Comparison of ENCODE assay signal across 1 cellular context in the genomic region with DNA sequence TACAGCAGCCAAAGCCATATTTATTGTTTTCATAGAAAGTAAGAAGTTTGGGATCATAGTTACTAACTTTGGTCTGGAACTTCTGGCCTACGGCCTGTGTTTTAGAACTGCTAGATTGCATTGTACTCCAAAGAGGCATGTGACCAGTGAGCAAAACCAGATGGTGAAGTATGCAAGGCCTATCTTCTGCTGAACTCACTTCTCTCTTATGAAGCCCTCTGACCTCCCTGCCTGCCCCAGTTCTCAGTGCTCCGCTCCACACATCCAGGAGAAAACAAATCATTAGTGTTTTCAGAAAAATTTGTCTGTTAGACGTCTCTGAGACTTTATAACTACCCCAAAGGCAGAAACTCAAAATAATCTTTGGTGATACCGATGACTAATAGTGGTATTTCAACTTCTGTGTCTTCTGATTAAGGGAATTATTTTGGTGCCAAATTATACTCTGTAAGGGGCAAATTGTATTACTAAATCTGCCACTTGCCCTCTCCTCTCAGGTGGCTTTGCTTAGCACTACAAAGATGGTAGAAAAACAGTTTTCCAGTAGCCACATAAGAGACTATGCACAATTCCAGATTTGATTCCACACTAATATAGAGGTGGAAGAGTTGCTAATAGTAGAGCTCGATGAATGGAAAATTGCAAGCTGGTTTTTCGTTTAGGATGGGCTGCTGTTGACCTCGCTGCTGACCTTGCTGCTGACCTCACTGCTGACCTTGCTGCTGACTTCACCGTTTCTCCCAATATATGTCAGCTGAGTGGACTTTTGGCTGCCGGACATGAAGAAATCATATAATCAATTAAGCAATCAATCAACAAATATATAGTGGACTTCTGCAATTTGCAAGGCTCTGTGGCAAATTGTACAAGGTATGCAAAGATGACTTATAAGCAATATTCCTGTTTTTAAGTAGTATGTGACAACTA.
TF ChIP-seq lines count a peak whose summit lies in the region.

No MANE protein-coding gene starts in this region.

TF ChIP-seq in HepG2, 621 proteins besides CTCF, POLR2A, EP300 and RAD21 (continued from another document):
- TF ChIP-seq, protein P1, sequence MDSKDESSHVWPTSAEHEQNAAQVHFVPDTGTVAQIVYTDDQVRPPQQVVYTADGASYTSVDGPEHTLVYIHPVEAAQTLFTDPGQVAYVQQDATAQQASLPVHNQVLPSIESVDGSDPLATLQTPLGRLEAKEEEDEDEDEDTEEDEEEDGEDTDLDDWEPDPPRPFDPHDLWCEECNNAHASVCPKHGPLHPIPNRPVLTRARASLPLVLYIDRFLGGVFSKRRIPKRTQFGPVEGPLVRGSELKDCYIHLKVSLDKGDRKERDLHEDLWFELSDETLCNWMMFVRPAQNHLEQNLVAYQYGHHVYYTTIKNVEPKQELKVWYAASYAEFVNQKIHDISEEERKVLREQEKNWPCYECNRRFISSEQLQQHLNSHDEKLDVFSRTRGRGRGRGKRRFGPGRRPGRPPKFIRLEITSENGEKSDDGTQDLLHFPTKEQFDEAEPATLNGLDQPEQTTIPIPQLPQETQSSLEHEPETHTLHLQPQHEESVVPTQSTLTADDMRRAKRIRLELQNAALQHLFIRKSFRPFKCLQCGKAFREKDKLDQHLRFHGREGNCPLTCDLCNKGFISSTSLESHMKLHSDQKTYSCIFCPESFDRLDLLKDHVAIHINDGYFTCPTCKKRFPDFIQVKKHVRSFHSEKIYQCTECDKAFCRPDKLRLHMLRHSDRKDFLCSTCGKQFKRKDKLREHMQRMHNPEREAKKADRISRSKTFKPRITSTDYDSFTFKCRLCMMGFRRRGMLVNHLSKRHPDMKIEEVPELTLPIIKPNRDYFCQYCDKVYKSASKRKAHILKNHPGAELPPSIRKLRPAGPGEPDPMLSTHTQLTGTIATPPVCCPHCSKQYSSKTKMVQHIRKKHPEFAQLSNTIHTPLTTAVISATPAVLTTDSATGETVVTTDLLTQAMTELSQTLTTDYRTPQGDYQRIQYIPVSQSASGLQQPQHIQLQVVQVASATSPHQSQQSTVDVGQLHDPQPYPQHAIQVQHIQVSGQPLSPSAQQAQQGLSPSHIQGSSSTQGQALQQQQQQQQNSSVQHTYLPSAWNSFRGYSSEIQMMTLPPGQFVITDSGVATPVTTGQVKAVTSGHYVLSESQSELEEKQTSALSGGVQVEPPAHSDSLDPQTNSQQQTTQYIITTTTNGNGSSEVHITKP (CRISPR knock-in tag; IDR thresholded peaks at IDR 0.05; ENCODE audit: low read depth): no peak
- TF ChIP-seq NFE2L2 (IDR thresholded peaks at IDR 0.05; ENCODE audit: low read length) (no peak), ELF1 (CRISPR knock-in tag; IDR thresholded peaks at IDR 0.05) (no peak), EZH2 (conservative IDR thresholded peaks at IDR 0.05; ENCODE audit: low read depth, low read length) (no peak), ESRRA (CRISPR knock-in tag; IDR thresholded peaks at IDR 0.05; ENCODE audit: low read depth) (peak; percentile 47; the same call in 1 of the 2 replicates), SALL1 (CRISPR knock-in tag; IDR thresholded peaks at IDR 0.05) (peak; percentile 40; the same call in 1 of the 2 replicates), TSC22D2 (CRISPR knock-in tag; IDR thresholded peaks at IDR 0.05; ENCODE audit: borderline replicate concordance) (no peak), ZNF230 (CRISPR knock-in tag; IDR thresholded peaks at IDR 0.05) (no peak)
- TF ChIP-seq, protein P2, sequence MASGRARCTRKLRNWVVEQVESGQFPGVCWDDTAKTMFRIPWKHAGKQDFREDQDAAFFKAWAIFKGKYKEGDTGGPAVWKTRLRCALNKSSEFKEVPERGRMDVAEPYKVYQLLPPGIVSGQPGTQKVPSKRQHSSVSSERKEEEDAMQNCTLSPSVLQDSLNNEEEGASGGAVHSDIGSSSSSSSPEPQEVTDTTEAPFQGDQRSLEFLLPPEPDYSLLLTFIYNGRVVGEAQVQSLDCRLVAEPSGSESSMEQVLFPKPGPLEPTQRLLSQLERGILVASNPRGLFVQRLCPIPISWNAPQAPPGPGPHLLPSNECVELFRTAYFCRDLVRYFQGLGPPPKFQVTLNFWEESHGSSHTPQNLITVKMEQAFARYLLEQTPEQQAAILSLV (CRISPR knock-in tag; IDR thresholded peaks at IDR 0.05; ENCODE audit: borderline replicate concordance): no peak
